8 cellular contexts compared by ENCODE assay signal in genomic region chr2:240569998-240570530, GRCh38. TPM values are rescaled to one million over a fixed set of nuclear protein-coding genes. Genes with fewer than 3 reads are reported as not detected.
A peak's percentile ranks its signal among the peaks of the same experiment; 100 is the strongest.
DNase-seq lines count a peak whose midpoint lies in the region; ATAC-seq and TF ChIP-seq lines count a peak whose summit lies in the region.

No MANE protein-coding gene starts in this region.

- H3K36me3 ChIP-seq in MM.1S (replicated peaks; ENCODE audit: insufficient read depth, low read length): no peaks in the 10 kb centered on the region

- H3K4me2 ChIP-seq in MM.1S (ENCODE audit: low read depth, low read length): peak overlapping the region; percentile 76

- H3K27me3 Mint-ChIP-seq in brain: no peaks in the 10 kb centered on the region
- no peaks in the 10 kb centered on the region for H3K27me3 Mint-ChIP-seq in natural killer cell treated with Interleukin-12 subunit alpha and Interleukin-12 subunit beta and Interleukin-15 and Interleukin-18, amount 100 ng/mL, for 72 hours
- no peaks in the 10 kb centered on the region for H3K27me3 Mint-ChIP-seq in stimulated activated naive B cell treated with anti-CD40 and anti-IgM and Interleukin-4, amounts not matched to agents 10 μg/mL and 1 μg/mL and 100 μg/mL, for 72 hours

- no peak overlapping the region for H3K27ac Mint-ChIP-seq in brain
- H3K27ac Mint-ChIP-seq in natural killer cell treated with Interleukin-12 subunit alpha and Interleukin-12 subunit beta and Interleukin-15 and Interleukin-18, amount 100 ng/mL, for 72 hours: peak overlapping the region; percentile 56 to 61
- H3K27ac Mint-ChIP-seq in stimulated activated naive B cell treated with anti-CD40 and anti-IgM and Interleukin-4, amounts not matched to agents 10 μg/mL and 1 μg/mL and 100 μg/mL, for 72 hours: no peak overlapping the region

- peaks cover 45% of the 10 kb centered on the region for H3K4me1 Mint-ChIP-seq in brain
- peaks cover 42 to 47% of the 10 kb centered on the region in 2 donors for H3K4me1 Mint-ChIP-seq in natural killer cell treated with Interleukin-12 subunit alpha and Interleukin-12 subunit beta and Interleukin-15 and Interleukin-18, amount 100 ng/mL, for 72 hours (ENCODE audit: low read depth in 2 of 2)
- peaks cover 36 to 63% of the 10 kb centered on the region in 2 donors for H3K4me1 Mint-ChIP-seq in stimulated activated naive B cell treated with anti-CD40 and anti-IgM and Interleukin-4, amounts not matched to agents 10 μg/mL and 1 μg/mL and 100 μg/mL, for 72 hours

- H4K20me1 ChIP-seq in MM.1S (ENCODE audit: insufficient read depth, low read length): no peaks in the 10 kb centered on the region

- H3K36me3 Mint-ChIP-seq in brain: no peaks in the 10 kb centered on the region
- H3K36me3 Mint-ChIP-seq in natural killer cell treated with Interleukin-12 subunit alpha and Interleukin-12 subunit beta and Interleukin-15 and Interleukin-18, amount 100 ng/mL, for 72 hours: no peaks in the 10 kb centered on the region
- H3K36me3 Mint-ChIP-seq in stimulated activated naive B cell treated with anti-CD40 and anti-IgM and Interleukin-4, amounts not matched to agents 10 μg/mL and 1 μg/mL and 100 μg/mL, for 72 hours: peaks cover 13% of the 10 kb centered on the region in 2 donors

- H2AFZ ChIP-seq in MM.1S (ENCODE audit: low read length): no peak overlapping the region

- no peaks in the 10 kb centered on the region for H3K9me3 ChIP-seq in MM.1S (replicated peaks; ENCODE audit: insufficient read depth, low read length)

- TF ChIP-seq CTCF in AG10803 (conservative IDR thresholded peaks at IDR 0.05; ENCODE audit: low read length): no peak
- no peak for TF ChIP-seq CTCF in MM.1S (IDR thresholded peaks at IDR 0.05; ENCODE audit: low read length)
- TF ChIP-seq CTCF in brain (conservative IDR thresholded peaks at IDR 0.05): no peak

- no peak for ATAC-seq in natural killer cell treated with Interleukin-12 subunit alpha and Interleukin-12 subunit beta and Interleukin-15 and Interleukin-18, amount 100 ng/mL, for 72 hours
- ATAC-seq in HG02642 (IDR thresholded peaks at IDR 0.05; ENCODE audit: poor library complexity, unreplicated experiment) (no peak), HG02759 (IDR thresholded peaks at IDR 0.05; ENCODE audit: unreplicated experiment) (no peak)
- ATAC-seq in stimulated activated naive B cell treated with anti-CD40 and anti-IgM and Interleukin-4, amounts not matched to agents 10 μg/mL and 1 μg/mL and 100 μg/mL, for 72 hours (replicated peaks): no peak

- H3K27ac ChIP-seq in MM.1S (ENCODE audit: low read length): no peak overlapping the region

- H3F3A ChIP-seq in MM.1S (ENCODE audit: insufficient read depth, low read length): peaks cover 22% of the 10 kb centered on the region

- peaks cover 27% of the 10 kb centered on the region for H3K4me1 ChIP-seq in MM.1S (ENCODE audit: low read length)

- peak overlapping the region; percentile 68; the same call in 1 of the 2 replicates for H3K4me3 ChIP-seq in AG10803 (ENCODE audit: low read length)
- peak overlapping the region; percentile 83; the same call in 1 of the 2 replicates for H3K4me3 ChIP-seq in MM.1S (ENCODE audit: low read length)

- no peaks in the 10 kb centered on the region for H3K9me2 ChIP-seq in MM.1S (replicated peaks; ENCODE audit: insufficient read depth, low read length)

- H3K79me2 ChIP-seq in MM.1S (ENCODE audit: low read length): peaks cover 61% of the 10 kb centered on the region

- no peaks in the 10 kb centered on the region for H3K27me3 ChIP-seq in MM.1S (replicated peaks; ENCODE audit: insufficient read depth, low read length)

- DNase-seq in AG10803 (ENCODE audit: low read depth): no peak
- DNase-seq in MM.1S: no peak
- DNase-seq in natural killer cell treated with Interleukin-12 subunit alpha and Interleukin-12 subunit beta and Interleukin-15 and Interleukin-18, amount 100 ng/mL, for 72 hours (ENCODE audit: low spot score): peak; percentile 38
- DNase-seq in stimulated activated CD8-positive, alpha-beta memory T cell treated with anti-CD3 and anti-CD28 coated beads, Interleukin-4, amount 100 ng/mL, for 48 hours: no peak
- no peak for DNase-seq in stimulated activated naive B cell treated with anti-CD40 and anti-IgM and Interleukin-4, amounts not matched to agents 10 μg/mL and 1 μg/mL and 100 μg/mL, for 72 hours

- peak overlapping the region; percentile 79; the same call in 1 of the 2 replicates for H3K9ac ChIP-seq in MM.1S (ENCODE audit: low read length)

- H3K4me3 Mint-ChIP-seq in brain: peak overlapping the region; percentile 35 to 84 (median 65)
- peak overlapping the region; percentile 84 for H3K4me3 Mint-ChIP-seq in natural killer cell treated with Interleukin-12 subunit alpha and Interleukin-12 subunit beta and Interleukin-15 and Interleukin-18, amount 100 ng/mL, for 72 hours
- peak overlapping the region in 1 of 2 donors; percentile 16 for H3K4me3 Mint-ChIP-seq in stimulated activated naive B cell treated with anti-CD40 and anti-IgM and Interleukin-4, amounts not matched to agents 10 μg/mL and 1 μg/mL and 100 μg/mL, for 72 hours

- no peaks in the 10 kb centered on the region for H3K9me3 Mint-ChIP-seq in brain
- no peaks in the 10 kb centered on the region for H3K9me3 Mint-ChIP-seq in natural killer cell treated with Interleukin-12 subunit alpha and Interleukin-12 subunit beta and Interleukin-15 and Interleukin-18, amount 100 ng/mL, for 72 hours
- H3K9me3 Mint-ChIP-seq in stimulated activated naive B cell treated with anti-CD40 and anti-IgM and Interleukin-4, amounts not matched to agents 10 μg/mL and 1 μg/mL and 100 μg/mL, for 72 hours: no peaks in the 10 kb centered on the region

RNA-seq across cellular contexts. Expression of gene RNPEPL1, which starts 1.8 kb away (rescaled TPM):
- polyA plus RNA-seq in brain (ENCODE audit: insufficient read depth, low read depth, low replicate concordance): 48.5 TPM
- total RNA-seq in natural killer cell treated with Interleukin-12 subunit alpha and Interleukin-12 subunit beta and Interleukin-15 and Interleukin-18, amount 100 ng/mL, for 72 hours: 10 to 100 TPM; 60.9 to 67.6 TPM

RNA-seq across cellular contexts. Expression of gene DUSP28, which starts 9.9 kb away (rescaled TPM):
- polyA plus RNA-seq in brain (ENCODE audit: insufficient read depth, low read depth, low replicate concordance): 6.3 TPM
- total RNA-seq in natural killer cell treated with Interleukin-12 subunit alpha and Interleukin-12 subunit beta and Interleukin-15 and Interleukin-18, amount 100 ng/mL, for 72 hours: 1 to 10 TPM; 6.1 to 6.3 TPM

RNA-seq across cellular contexts. Expression of gene ANKMY1, which starts 12.3 kb away (rescaled TPM):
- 7.0 TPM for polyA plus RNA-seq in brain (ENCODE audit: insufficient read depth, low read depth, low replicate concordance)
- total RNA-seq in natural killer cell treated with Interleukin-12 subunit alpha and Interleukin-12 subunit beta and Interleukin-15 and Interleukin-18, amount 100 ng/mL, for 72 hours: 10 to 100 TPM; 13.0 to 40.9 TPM

RNA-seq across cellular contexts. Expression of gene CAPN10, which starts 16.5 kb away (rescaled TPM):
- polyA plus RNA-seq in brain (ENCODE audit: insufficient read depth, low read depth, low replicate concordance): 15.8 TPM
- 10 to 100 TPM; 50.4 to 73.9 TPM for total RNA-seq in natural killer cell treated with Interleukin-12 subunit alpha and Interleukin-12 subunit beta and Interleukin-15 and Interleukin-18, amount 100 ng/mL, for 72 hours

RNA-seq across cellular contexts. Expression of gene GPR35, which starts 55.2 kb away (rescaled TPM):
- polyA plus RNA-seq in brain (ENCODE audit: insufficient read depth, low read depth, low replicate concordance): 1.5 TPM
- total RNA-seq in natural killer cell treated with Interleukin-12 subunit alpha and Interleukin-12 subunit beta and Interleukin-15 and Interleukin-18, amount 100 ng/mL, for 72 hours: 1 to 10 TPM; 5.9 to 7.6 TPM

Comparison
In these comparisons a context has a peak if more than half of its experiments do, and no peak if none do; other contexts are left out.
1. H3K27ac Mint-ChIP-seq: peak in natural killer cell treated with Interleukin-12 subunit alpha and Interleukin-12 subunit beta and Interleukin-15 and Interleukin-18, amount 100 ng/mL, for 72 hours (2 of 2); none in brain (0 of 5) and stimulated activated naive B cell treated with anti-CD40 and anti-IgM and Interleukin-4, amounts not matched to agents 10 μg/mL and 1 μg/mL and 100 μg/mL, for 72 hours (single experiment).